15 cellular contexts compared by ENCODE assay signal in genomic region chr2:121485039-121485438, GRCh38. TPM values are rescaled to one million over a fixed set of nuclear protein-coding genes. Genes with fewer than 3 reads are reported as not detected.
DNase-seq lines count a peak whose midpoint lies in the region; TF ChIP-seq lines count a peak whose summit lies in the region.
"Had no signal": no experiment of that assay in that cellular context is flagged by ENCODE, and none has a peak within 500 bp of the region (broad histone marks: within the 10 kb centered on the region; RNA-seq: fewer than 3 reads in every experiment).

No MANE protein-coding gene starts in this region.

- no peaks in the 10 kb centered on the region for H3K9me3 ChIP-seq in skeletal muscle satellite cell (replicated peaks; ENCODE audit: low read length)

- peaks cover 66% of the 10 kb centered on the region for H3K4me1 ChIP-seq in skeletal muscle satellite cell (ENCODE audit: control insufficient read depth, insufficient read depth, low read length)

- H3K4me3 ChIP-seq in fibroblast of the aortic adventitia (ENCODE audit: low read depth, low read length) (no peak overlapping the region), skeletal muscle satellite cell (ENCODE audit: low read length) (no peak overlapping the region)
- H3K4me3 ChIP-seq: PC-9 had no signal

- H3K9me3 Mint-ChIP-seq in HFFc6 = no peaks in the 10 kb centered on the region
- H3K9me3 Mint-ChIP-seq in activated T-helper 2 cell treated with anti-CD3 and anti-CD28 coated beads, Interferon-gamma antibody, Interleukin-2, Interleukin-4, amounts not matched to agents 10 μg/mL and 5 μg/mL and 100 μg/mL, durations not matched to agents 14 hours and 24 hours and 36 hours = no peaks in the 10 kb centered on the region
- no peaks in the 10 kb centered on the region for H3K9me3 Mint-ChIP-seq in mesothelial cell of epicardium
- H3K9me3 Mint-ChIP-seq: activated CD8-positive, alpha-beta T cell treated with anti-CD3 and anti-CD28 coated beads for 36 hours; activated naive CD4-positive, alpha-beta T cell treated with anti-CD3 and anti-CD28 coated beads for 36 hours; CD8-positive, alpha-beta T cell had no signal

- H3K4me2 ChIP-seq in skeletal muscle satellite cell (ENCODE audit: low read length) = peak overlapping the region; percentile 48

- H3K4me1 Mint-ChIP-seq in HFFc6 (ENCODE audit: low read depth) (peaks cover 30% of the 10 kb centered on the region), mesothelial cell of epicardium (peaks cover 26% of the 10 kb centered on the region)
- peaks cover 18% of the 10 kb centered on the region for H3K4me1 Mint-ChIP-seq in activated T-helper 2 cell treated with anti-CD3 and anti-CD28 coated beads, Interferon-gamma antibody, Interleukin-2, Interleukin-4, amounts not matched to agents 10 μg/mL and 5 μg/mL and 100 μg/mL, durations not matched to agents 14 hours and 24 hours and 36 hours (ENCODE audit: low read depth)

- peak overlapping the region; percentile 86 for H3K27ac Mint-ChIP-seq in HFFc6
- peak overlapping the region; percentile 11 for H3K27ac Mint-ChIP-seq in activated T-helper 2 cell treated with anti-CD3 and anti-CD28 coated beads, Interferon-gamma antibody, Interleukin-2, Interleukin-4, amounts not matched to agents 10 μg/mL and 5 μg/mL and 100 μg/mL, durations not matched to agents 14 hours and 24 hours and 36 hours
- H3K27ac Mint-ChIP-seq in mesothelial cell of epicardium = no peak overlapping the region
- H3K27ac Mint-ChIP-seq: activated naive CD4-positive, alpha-beta T cell treated with anti-CD3 and anti-CD28 coated beads for 36 hours; CD8-positive, alpha-beta T cell had no signal

- H3K27me3 Mint-ChIP-seq in HFFc6 (ENCODE audit: insufficient read depth) (peaks cover 1% of the 10 kb centered on the region; the same call in 1 of the 2 replicates), mesothelial cell of epicardium (ENCODE audit: low read depth) (no peaks in the 10 kb centered on the region)
- H3K27me3 Mint-ChIP-seq in activated T-helper 2 cell treated with anti-CD3 and anti-CD28 coated beads, Interferon-gamma antibody, Interleukin-2, Interleukin-4, amounts not matched to agents 10 μg/mL and 5 μg/mL and 100 μg/mL, durations not matched to agents 14 hours and 24 hours and 36 hours (ENCODE audit: low read depth) = no peaks in the 10 kb centered on the region
- H3K27me3 Mint-ChIP-seq: activated CD8-positive, alpha-beta T cell treated with anti-CD3 and anti-CD28 coated beads for 36 hours had no signal

- DNase-seq in HFFc6 (peak; percentile 63), fibroblast of the aortic adventitia (ENCODE audit: low read depth) (peak; percentile 89), mesothelial cell of epicardium (ENCODE audit: low spot score in 2 of 2, unreplicated experiment in 2 of 2) (no peak), SHP77 (lab: John Stamatoyannopoulos, UW) (no peak), NCI-H187 (lab: John Stamatoyannopoulos, UW) (no peak)
- DNase-seq in activated T-helper 2 cell treated with anti-CD3 and anti-CD28 coated beads, Interferon-gamma antibody, Interleukin-2, Interleukin-4, amounts not matched to agents 10 μg/mL and 5 μg/mL and 100 μg/mL, durations not matched to agents 14 hours and 24 hours and 36 hours (ENCODE audit: low spot score) = no peak
- DNase-seq: activated CD8-positive, alpha-beta T cell treated with anti-CD3 and anti-CD28 coated beads for 36 hours; activated naive CD4-positive, alpha-beta T cell treated with anti-CD3 and anti-CD28 coated beads for 36 hours; CD8-positive, alpha-beta T cell; NCI-H1048; right cardiac atrium had no signal

- H3K36me3 Mint-ChIP-seq in HFFc6 (ENCODE audit: low read depth) (no peaks in the 10 kb centered on the region), mesothelial cell of epicardium (no peaks in the 10 kb centered on the region)
- H3K36me3 Mint-ChIP-seq in activated T-helper 2 cell treated with anti-CD3 and anti-CD28 coated beads, Interferon-gamma antibody, Interleukin-2, Interleukin-4, amounts not matched to agents 10 μg/mL and 5 μg/mL and 100 μg/mL, durations not matched to agents 14 hours and 24 hours and 36 hours (ENCODE audit: low read depth) = no peaks in the 10 kb centered on the region

- H3K9ac ChIP-seq in skeletal muscle satellite cell (ENCODE audit: low read depth, low read length) = peak overlapping the region; percentile 38

- H3K4me3 Mint-ChIP-seq in HFFc6 = peak overlapping the region; percentile 11; the same call in 1 of the 2 replicates
- no peak overlapping the region for H3K4me3 Mint-ChIP-seq in activated T-helper 2 cell treated with anti-CD3 and anti-CD28 coated beads, Interferon-gamma antibody, Interleukin-2, Interleukin-4, amounts not matched to agents 10 μg/mL and 5 μg/mL and 100 μg/mL, durations not matched to agents 14 hours and 24 hours and 36 hours (ENCODE audit: low read depth)
- H3K4me3 Mint-ChIP-seq in mesothelial cell of epicardium = no peak overlapping the region
- H3K4me3 Mint-ChIP-seq: activated CD8-positive, alpha-beta T cell treated with anti-CD3 and anti-CD28 coated beads for 36 hours; activated naive CD4-positive, alpha-beta T cell treated with anti-CD3 and anti-CD28 coated beads for 36 hours; CD8-positive, alpha-beta T cell had no signal

- TF ChIP-seq CTCF in HFFc6 (IDR thresholded peaks at IDR 0.05) = no peak
- no peak for TF ChIP-seq CTCF in fibroblast of the aortic adventitia (IDR thresholded peaks at IDR 0.05; ENCODE audit: insufficient read depth, low read length)
- TF ChIP-seq CTCF in mesothelial cell of epicardium (IDR thresholded peaks at IDR 0.05; ENCODE audit: unreplicated experiment) = no peak

- H3K36me3 ChIP-seq in skeletal muscle satellite cell (ENCODE audit: insufficient read depth, low read length) = peaks cover 11% of the 10 kb centered on the region

- intact Hi-C loops in activated T-helper 2 cell treated with anti-CD3 and anti-CD28 coated beads, Interferon-gamma antibody, Interleukin-2, Interleukin-4, amounts not matched to agents 10 μg/mL and 5 μg/mL and 100 μg/mL, durations not matched to agents 14 hours and 24 hours and 36 hours (cut with micrococcal nuclease) = loop anchor here (10.0 kb wide), 1 partner anchor 80 kb away; no protein-coding TSS in a partner anchor

- H3K27me3 ChIP-seq in skeletal muscle satellite cell (ENCODE audit: control insufficient read depth, insufficient read depth, low read length) = no peaks in the 10 kb centered on the region

RNA-seq across cellular contexts. Expression of gene RNU4ATAC, which starts 45.6 kb away (rescaled TPM):
- total RNA-seq in HFFc6 (2021; fragmentation: NEBNext Ultra II Directional; extraction: Animal tissue kit (Norgen Biotek cat#: 25700)) = not detected
- not detected in 2 replicates for total RNA-seq in activated T-helper 2 cell treated with anti-CD3 and anti-CD28 coated beads, Interferon-gamma antibody, Interleukin-2, Interleukin-4, amounts not matched to agents 10 μg/mL and 5 μg/mL and 100 μg/mL, durations not matched to agents 14 hours and 24 hours and 36 hours
- under 0.01 TPM in 1 of 2 replicates, not detected in the other for total RNA-seq in fibroblast of the aortic adventitia (ENCODE audit: low replicate concordance)
- total RNA-seq in skeletal muscle satellite cell (2012; rRNA removed) = under 0.01 TPM in 1 of 2 replicates, not detected in the other
- not detected in 3 replicates for total RNA-seq in mesothelial cell of epicardium
- total RNA-seq: activated CD8-positive, alpha-beta T cell treated with anti-CD3 and anti-CD28 coated beads for 36 hours; activated naive CD4-positive, alpha-beta T cell treated with anti-CD3 and anti-CD28 coated beads for 36 hours; CD8-positive, alpha-beta T cell; myocyte; PC-9; T-helper 2 cell treated with Interferon-gamma antibody and Interleukin-4, amounts not matched to agents 100 ng/mL and 5 ng/mL, for 36 hours had no signal

Comparison
In these comparisons a context has a peak if more than half of its experiments do, and no peak if none do; other contexts are left out.
1. DNase-seq: peak in HFFc6 (single experiment) and fibroblast of the aortic adventitia (single experiment); none in activated T-helper 2 cell treated with anti-CD3 and anti-CD28 coated beads, Interferon-gamma antibody, Interleukin-2, Interleukin-4, amounts not matched to agents 10 μg/mL and 5 μg/mL and 100 μg/mL, durations not matched to agents 14 hours and 24 hours and 36 hours (single experiment), mesothelial cell of epicardium (0 of 2), SHP77 (0 of 2) and NCI-H187 (0 of 2).